In the genomic region with DNA sequence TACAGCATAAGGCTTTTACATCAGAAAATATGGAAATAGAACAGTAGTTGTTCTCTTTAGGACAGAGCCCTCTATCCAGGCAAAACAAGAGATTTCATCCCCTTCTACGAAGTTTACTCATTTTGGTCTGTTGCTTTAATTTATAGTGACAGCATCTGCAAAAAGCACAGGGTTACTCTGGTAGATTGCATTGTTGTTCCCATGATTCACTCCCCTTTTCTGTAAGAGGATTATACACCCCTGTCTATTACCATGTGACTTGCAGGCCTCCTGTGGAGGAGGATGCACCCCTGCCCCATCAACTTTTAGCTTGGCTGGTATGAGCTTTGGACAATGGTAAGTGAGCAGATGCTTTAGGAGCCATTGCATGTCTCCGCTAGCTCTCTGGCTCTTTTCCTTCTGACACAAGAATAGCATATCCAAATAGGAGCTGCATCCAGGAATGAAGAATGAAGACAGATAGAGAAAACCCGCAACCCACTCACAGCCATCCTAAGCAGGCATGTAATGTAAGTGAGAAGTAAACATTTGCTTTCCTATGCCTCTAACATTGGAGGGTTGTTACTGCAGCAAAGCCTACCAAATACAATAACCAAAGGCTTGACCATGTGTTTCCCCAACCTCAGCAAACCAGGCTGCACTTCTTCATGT, we compare ENCODE assay signal across 1 cellular context.
TF ChIP-seq lines count a peak whose summit lies in the region.

No MANE protein-coding gene starts in this region.

TF ChIP-seq in SK-N-SH, 30 proteins besides CTCF, POLR2A, EP300 and RAD21:
- TF ChIP-seq, protein P1, sequence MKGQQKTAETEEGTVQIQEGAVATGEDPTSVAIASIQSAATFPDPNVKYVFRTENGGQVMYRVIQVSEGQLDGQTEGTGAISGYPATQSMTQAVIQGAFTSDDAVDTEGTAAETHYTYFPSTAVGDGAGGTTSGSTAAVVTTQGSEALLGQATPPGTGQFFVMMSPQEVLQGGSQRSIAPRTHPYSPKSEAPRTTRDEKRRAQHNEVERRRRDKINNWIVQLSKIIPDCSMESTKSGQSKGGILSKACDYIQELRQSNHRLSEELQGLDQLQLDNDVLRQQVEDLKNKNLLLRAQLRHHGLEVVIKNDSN (IDR thresholded peaks at IDR 0.05; ENCODE audit: borderline replicate concordance, low read depth): peak; percentile 53; the same call in 1 of the 2 replicates
- TF ChIP-seq NFIC (IDR thresholded peaks at IDR 0.05; ENCODE audit: borderline replicate concordance): no peak
- TF ChIP-seq EZH2phosphoT487 (IDR thresholded peaks at IDR 0.05; ENCODE audit: borderline replicate concordance, low read depth): no peak
- peak; percentile 69 for TF ChIP-seq PBX3 (IDR thresholded peaks at IDR 0.05)
- no peak for TF ChIP-seq USF2 (IDR thresholded peaks at IDR 0.05; ENCODE audit: borderline replicate concordance, low read depth, low read length)
- no peak for TF ChIP-seq ZBTB33 (IDR thresholded peaks at IDR 0.05; ENCODE audit: borderline replicate concordance, low read depth)
- no peak for TF ChIP-seq TEAD4 (IDR thresholded peaks at IDR 0.05; ENCODE audit: borderline replicate concordance, insufficient read depth)
- TF ChIP-seq FOSL2 (IDR thresholded peaks at IDR 0.05; ENCODE audit: borderline replicate concordance, low read depth): peak; percentile 17; the same call in 1 of the 2 replicates
- TF ChIP-seq SMC3 (IDR thresholded peaks at IDR 0.05; ENCODE audit: low read depth, low read length): no peak
- TF ChIP-seq IRF3 (IDR thresholded peaks at IDR 0.05; ENCODE audit: low read depth, low read length): no peak
- TF ChIP-seq TCF12 (IDR thresholded peaks at IDR 0.05): peak; percentile 47; the same call in 1 of the 2 replicates
- TF ChIP-seq ELF1 (IDR thresholded peaks at IDR 0.05): no peak
